1 cellular context compared by ENCODE assay signal in the genomic region with DNA sequence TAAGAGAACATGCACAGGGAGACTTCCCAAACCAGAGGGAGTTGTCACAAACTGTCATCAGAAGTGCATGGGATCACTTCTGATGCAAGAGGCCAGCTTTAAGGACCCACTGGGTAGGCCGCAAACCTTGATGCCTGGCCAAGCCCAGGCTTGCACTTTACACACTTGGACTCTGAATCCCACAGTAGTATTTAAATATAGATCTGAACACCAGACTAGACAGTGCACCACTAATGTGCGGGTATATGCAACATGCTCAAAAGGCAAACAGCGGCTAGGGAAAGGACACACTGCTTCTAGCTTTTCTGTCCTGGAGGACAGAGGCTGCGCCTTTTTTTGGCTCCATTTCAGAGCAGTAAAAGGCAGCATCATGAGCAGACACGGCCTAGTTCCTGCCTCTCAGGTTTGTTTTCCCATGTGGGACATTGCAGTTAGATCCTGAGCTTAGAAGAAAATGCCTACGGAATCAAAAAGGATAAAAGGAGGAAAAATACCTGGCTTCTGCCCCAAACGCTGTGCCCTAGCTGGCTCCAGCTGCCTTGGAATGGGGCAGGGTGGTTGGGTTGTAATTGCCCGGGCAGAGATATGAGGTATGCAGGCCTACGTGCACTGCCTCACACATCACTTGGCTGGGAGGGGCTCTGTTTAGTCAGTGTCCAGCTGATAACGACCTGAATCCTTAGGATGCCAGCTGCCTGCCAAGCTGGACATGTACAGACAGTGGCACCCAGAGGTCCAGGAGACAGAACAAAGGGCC.
TF ChIP-seq lines count a peak whose summit lies in the region.

No MANE protein-coding gene starts in this region.

TF ChIP-seq in HepG2, 621 proteins besides CTCF, POLR2A, EP300 and RAD21 (continued from another document and continues in another):
- TF ChIP-seq, protein P1, sequence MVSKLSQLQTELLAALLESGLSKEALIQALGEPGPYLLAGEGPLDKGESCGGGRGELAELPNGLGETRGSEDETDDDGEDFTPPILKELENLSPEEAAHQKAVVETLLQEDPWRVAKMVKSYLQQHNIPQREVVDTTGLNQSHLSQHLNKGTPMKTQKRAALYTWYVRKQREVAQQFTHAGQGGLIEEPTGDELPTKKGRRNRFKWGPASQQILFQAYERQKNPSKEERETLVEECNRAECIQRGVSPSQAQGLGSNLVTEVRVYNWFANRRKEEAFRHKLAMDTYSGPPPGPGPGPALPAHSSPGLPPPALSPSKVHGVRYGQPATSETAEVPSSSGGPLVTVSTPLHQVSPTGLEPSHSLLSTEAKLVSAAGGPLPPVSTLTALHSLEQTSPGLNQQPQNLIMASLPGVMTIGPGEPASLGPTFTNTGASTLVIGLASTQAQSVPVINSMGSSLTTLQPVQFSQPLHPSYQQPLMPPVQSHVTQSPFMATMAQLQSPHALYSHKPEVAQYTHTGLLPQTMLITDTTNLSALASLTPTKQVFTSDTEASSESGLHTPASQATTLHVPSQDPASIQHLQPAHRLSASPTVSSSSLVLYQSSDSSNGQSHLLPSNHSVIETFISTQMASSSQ (IDR thresholded peaks at IDR 0.05; ENCODE audit: low read depth) = peak; percentile 45; the same call in 1 of the 2 replicates
- TF ChIP-seq, protein P1 (CRISPR knock-in tag; IDR thresholded peaks at IDR 0.05; ENCODE audit: borderline replicate concordance) = peak; percentile 31; the same call in 1 of the 2 replicates
- peak; percentile 64; the same call in 1 of the 2 replicates for TF ChIP-seq ZNF614 (CRISPR knock-in tag; IDR thresholded peaks at IDR 0.05; ENCODE audit: borderline replicate concordance)
- TF ChIP-seq RCOR2 (CRISPR knock-in tag; IDR thresholded peaks at IDR 0.05) = peak; percentile 87
- no peak for TF ChIP-seq ATAD3A (CRISPR knock-in tag; IDR thresholded peaks at IDR 0.05)
- TF ChIP-seq, protein P2, sequence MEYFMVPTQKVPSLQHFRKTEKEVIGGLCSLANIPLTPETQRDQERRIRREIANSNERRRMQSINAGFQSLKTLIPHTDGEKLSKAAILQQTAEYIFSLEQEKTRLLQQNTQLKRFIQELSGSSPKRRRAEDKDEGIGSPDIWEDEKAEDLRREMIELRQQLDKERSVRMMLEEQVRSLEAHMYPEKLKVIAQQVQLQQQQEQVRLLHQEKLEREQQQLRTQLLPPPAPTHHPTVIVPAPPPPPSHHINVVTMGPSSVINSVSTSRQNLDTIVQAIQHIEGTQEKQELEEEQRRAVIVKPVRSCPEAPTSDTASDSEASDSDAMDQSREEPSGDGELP (IDR thresholded peaks at IDR 0.05; ENCODE audit: borderline replicate concordance, low read depth) = peak; percentile 99
- TF ChIP-seq SIN3A (IDR thresholded peaks at IDR 0.05; ENCODE audit: borderline replicate concordance, low read depth, low read length) = no peak
- no peak; the same call in 1 of the 2 replicates for TF ChIP-seq ZNF33A (CRISPR knock-in tag; IDR thresholded peaks at IDR 0.05; ENCODE audit: borderline replicate concordance)
- peak; percentile 86; the same call in 1 of the 2 replicates for TF ChIP-seq ZNF12 (CRISPR knock-in tag; IDR thresholded peaks at IDR 0.05)
- TF ChIP-seq MYNN (CRISPR knock-in tag; IDR thresholded peaks at IDR 0.05; ENCODE audit: low read depth) = no peak
- TF ChIP-seq SOX5 (CRISPR knock-in tag; IDR thresholded peaks at IDR 0.05; ENCODE audit: borderline replicate concordance) = peak; percentile 79; the same call in 1 of the 2 replicates
- no peak for TF ChIP-seq ZNF567 (CRISPR knock-in tag; IDR thresholded peaks at IDR 0.05; ENCODE audit: borderline replicate concordance)
- peak; percentile 35; the same call in 1 of the 2 replicates for TF ChIP-seq ARHGAP35 (CRISPR knock-in tag; IDR thresholded peaks at IDR 0.05; ENCODE audit: borderline replicate concordance)
- peak; percentile 63 for TF ChIP-seq YEATS2 (CRISPR knock-in tag; IDR thresholded peaks at IDR 0.05; ENCODE audit: borderline replicate concordance)
- no peak for TF ChIP-seq SMARCE1 (IDR thresholded peaks at IDR 0.05; ENCODE audit: borderline replicate concordance)
- no peak for TF ChIP-seq ZKSCAN5 (CRISPR knock-in tag; IDR thresholded peaks at IDR 0.05)
- TF ChIP-seq KDM6A (CRISPR knock-in tag; IDR thresholded peaks at IDR 0.05; ENCODE audit: low read depth) = peak; percentile 59
- peak; percentile 70 for TF ChIP-seq PITX1 (CRISPR knock-in tag; IDR thresholded peaks at IDR 0.05)
- no peak for TF ChIP-seq HDAC6 (IDR thresholded peaks at IDR 0.05; ENCODE audit: low read depth, low read length)
- TF ChIP-seq SKIL (CRISPR knock-in tag; IDR thresholded peaks at IDR 0.05; ENCODE audit: borderline replicate concordance) = peak; percentile 85
- TF ChIP-seq POLR2G (IDR thresholded peaks at IDR 0.05; ENCODE audit: low read depth, low read length) = peak; percentile 94
- no peak; the same call in none of the 2 replicates for TF ChIP-seq ARID3A (IDR thresholded peaks at IDR 0.05; ENCODE audit: low read depth, low read length)
- peak; percentile 89 for TF ChIP-seq FOXC1 (CRISPR knock-in tag; IDR thresholded peaks at IDR 0.05; ENCODE audit: borderline replicate concordance)
- no peak for TF ChIP-seq EEA1 (CRISPR knock-in tag; IDR thresholded peaks at IDR 0.05; ENCODE audit: borderline replicate concordance)
- 0 out of 2 replicates have a peak, but pooled peaks have one; percentile 98 for TF ChIP-seq FOXO4 (CRISPR knock-in tag; conservative IDR thresholded peaks at IDR 0.05)
- TF ChIP-seq, protein P3, sequence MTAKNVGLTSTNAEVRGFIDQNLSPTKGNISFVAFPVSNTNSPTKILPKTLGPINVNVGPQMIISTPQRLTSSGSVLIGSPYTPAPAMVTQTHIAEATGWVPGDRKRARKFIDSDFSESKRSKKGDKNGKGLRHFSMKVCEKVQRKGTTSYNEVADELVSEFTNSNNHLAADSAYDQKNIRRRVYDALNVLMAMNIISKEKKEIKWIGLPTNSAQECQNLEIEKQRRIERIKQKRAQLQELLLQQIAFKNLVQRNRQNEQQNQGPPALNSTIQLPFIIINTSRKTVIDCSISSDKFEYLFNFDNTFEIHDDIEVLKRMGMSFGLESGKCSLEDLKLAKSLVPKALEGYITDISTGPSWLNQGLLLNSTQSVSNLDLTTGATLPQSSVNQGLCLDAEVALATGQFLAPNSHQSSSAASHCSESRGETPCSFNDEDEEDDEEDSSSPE (CRISPR knock-in tag; IDR thresholded peaks at IDR 0.05) = no peak; the same call in 1 of the 2 replicates
- TF ChIP-seq, protein P4, sequence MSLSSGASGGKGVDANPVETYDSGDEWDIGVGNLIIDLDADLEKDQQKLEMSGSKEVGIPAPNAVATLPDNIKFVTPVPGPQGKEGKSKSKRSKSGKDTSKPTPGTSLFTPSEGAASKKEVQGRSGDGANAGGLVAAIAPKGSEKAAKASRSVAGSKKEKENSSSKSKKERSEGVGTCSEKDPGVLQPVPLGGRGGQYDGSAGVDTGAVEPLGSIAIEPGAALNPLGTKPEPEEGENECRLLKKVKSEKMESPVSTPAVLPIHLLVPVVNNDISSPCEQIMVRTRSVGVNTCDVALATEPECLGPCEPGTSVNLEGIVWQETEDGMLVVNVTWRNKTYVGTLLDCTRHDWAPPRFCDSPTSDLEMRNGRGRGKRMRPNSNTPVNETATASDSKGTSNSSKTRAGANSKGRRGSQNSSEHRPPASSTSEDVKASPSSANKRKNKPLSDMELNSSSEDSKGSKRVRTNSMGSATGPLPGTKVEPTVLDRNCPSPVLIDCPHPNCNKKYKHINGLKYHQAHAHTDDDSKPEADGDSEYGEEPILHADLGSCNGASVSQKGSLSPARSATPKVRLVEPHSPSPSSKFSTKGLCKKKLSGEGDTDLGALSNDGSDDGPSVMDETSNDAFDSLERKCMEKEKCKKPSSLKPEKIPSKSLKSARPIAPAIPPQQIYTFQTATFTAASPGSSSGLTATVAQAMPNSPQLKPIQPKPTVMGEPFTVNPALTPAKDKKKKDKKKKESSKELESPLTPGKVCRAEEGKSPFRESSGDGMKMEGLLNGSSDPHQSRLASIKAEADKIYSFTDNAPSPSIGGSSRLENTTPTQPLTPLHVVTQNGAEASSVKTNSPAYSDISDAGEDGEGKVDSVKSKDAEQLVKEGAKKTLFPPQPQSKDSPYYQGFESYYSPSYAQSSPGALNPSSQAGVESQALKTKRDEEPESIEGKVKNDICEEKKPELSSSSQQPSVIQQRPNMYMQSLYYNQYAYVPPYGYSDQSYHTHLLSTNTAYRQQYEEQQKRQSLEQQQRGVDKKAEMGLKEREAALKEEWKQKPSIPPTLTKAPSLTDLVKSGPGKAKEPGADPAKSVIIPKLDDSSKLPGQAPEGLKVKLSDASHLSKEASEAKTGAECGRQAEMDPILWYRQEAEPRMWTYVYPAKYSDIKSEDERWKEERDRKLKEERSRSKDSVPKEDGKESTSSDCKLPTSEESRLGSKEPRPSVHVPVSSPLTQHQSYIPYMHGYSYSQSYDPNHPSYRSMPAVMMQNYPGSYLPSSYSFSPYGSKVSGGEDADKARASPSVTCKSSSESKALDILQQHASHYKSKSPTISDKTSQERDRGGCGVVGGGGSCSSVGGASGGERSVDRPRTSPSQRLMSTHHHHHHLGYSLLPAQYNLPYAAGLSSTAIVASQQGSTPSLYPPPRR (CRISPR knock-in tag; IDR thresholded peaks at IDR 0.05; ENCODE audit: borderline replicate concordance) = peak; percentile 12; the same call in 1 of the 2 replicates
- TF ChIP-seq HMGA1 (CRISPR knock-in tag; conservative IDR thresholded peaks at IDR 0.05) = no peak
- TF ChIP-seq ZC3H13 (CRISPR knock-in tag; IDR thresholded peaks at IDR 0.05) = peak; percentile 70; the same call in 1 of the 2 replicates
